Comparison of ENCODE assay signal across 9 cellular contexts in the genomic region with DNA sequence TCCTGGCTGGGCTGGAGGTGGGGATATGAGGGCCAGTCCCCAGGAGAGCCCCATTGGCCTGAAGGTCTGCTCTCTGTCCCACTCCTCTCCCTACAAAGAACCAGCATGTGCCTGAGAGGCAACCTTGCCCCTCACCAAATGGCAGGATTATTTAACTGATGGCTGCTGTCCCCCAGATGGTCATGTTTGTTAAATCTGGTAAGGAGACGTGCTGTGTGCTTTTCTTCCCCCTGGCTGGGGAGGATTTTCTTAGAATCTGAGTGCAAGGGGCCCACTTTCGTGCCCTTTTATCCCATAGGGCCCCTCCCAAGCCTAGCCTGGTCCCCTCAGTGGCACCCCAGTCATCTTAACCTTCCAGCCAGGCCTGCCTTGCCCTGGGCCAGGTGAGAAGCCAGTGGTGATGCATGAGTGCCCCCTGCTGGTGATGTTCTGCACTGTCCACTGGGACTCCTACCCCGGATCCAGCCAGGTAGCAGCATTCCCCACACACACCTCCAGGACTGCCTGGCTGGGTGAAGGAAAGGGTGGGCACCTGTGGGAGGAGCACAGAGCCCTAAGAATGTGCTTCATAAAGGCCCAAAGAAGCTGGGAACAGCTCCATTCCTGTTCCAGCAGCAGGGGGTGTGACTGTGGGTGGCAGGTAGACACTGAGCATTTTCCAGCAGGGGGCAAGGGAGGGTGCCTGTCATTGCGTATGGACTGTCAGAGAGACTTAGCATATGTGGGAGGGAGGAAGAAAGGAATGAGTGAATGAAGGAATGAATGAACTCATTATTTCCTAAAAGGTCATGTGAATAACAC. TPM values are rescaled to one million over a fixed set of nuclear protein-coding genes. Genes with fewer than 3 reads are reported as not detected.
A peak's percentile ranks its signal among the peaks of the same experiment; 100 is the strongest.
DNase-seq lines count a peak whose midpoint lies in the region; ATAC-seq, FAIRE-seq and TF ChIP-seq lines count a peak whose summit lies in the region.
"Had no signal": no experiment of that assay in that cellular context is flagged by ENCODE, and none has a peak within 500 bp of the region (broad histone marks: within the 10 kb centered on the region; RNA-seq: fewer than 3 reads in every experiment).

No MANE protein-coding gene starts in this region.

- no peak overlapping the region for H3K4me3 Mint-ChIP-seq in activated naive CD4-positive, alpha-beta T cell treated with anti-CD3 and anti-CD28 coated beads for 36 hours
- H3K4me3 Mint-ChIP-seq: dendritic cell treated with granulocyte-macrophage colony-stimulating factor and Interleukin-4, amounts not matched to agents 40 ng/mL and 50 ng/mL, for 4 days had no signal

- H3K79me2 ChIP-seq in DOHH2 (ENCODE audit: control insufficient read depth, low read length), result no peaks in the 10 kb centered on the region

- peak; percentile 55 for FAIRE-seq in HTR-8/SVneo (lab: Jason Lieb, UNC)

- H3K27ac ChIP-seq in DOHH2 (ENCODE audit: low read depth, low read length), result no peak overlapping the region
- H3K27ac ChIP-seq in SJSA1, result no peak overlapping the region
- H3K27ac ChIP-seq in cardiac muscle cell, result no peak overlapping the region

- H3K27me3 ChIP-seq in DOHH2 (ENCODE audit: control insufficient read depth, low read length), result no peaks in the 10 kb centered on the region
- no peaks in the 10 kb centered on the region for H3K27me3 ChIP-seq in SJSA1 (replicated peaks)
- peaks cover 12% of the 10 kb centered on the region for H3K27me3 ChIP-seq in cardiac muscle cell

- CTCF ChIA-PET in activated naive CD4-positive, alpha-beta T cell treated with anti-CD3 and anti-CD28 coated beads for 36 hours (lab: Charles Lee), result interaction anchor here (0.7 to 2.6 kb wide), 27 partner anchors 9 to 300 kb away, joined by 3 to 22 read pairs (median 4); no protein-coding TSS in a partner anchor

- H3K36me3 ChIP-seq in DOHH2 (ENCODE audit: control insufficient read depth, low read length), result no peaks in the 10 kb centered on the region
- H3K36me3 ChIP-seq in SJSA1, result no peaks in the 10 kb centered on the region
- H3K36me3 ChIP-seq in cardiac muscle cell, result no peaks in the 10 kb centered on the region

- H3K4me1 ChIP-seq in DOHH2 (ENCODE audit: control insufficient read depth, low read length), result peaks cover 13% of the 10 kb centered on the region
- peaks cover 36% of the 10 kb centered on the region for H3K4me1 ChIP-seq in SJSA1 (replicated peaks)
- H3K4me1 ChIP-seq in cardiac muscle cell (ENCODE audit: low read depth), result peaks cover 3% of the 10 kb centered on the region

- no peak overlapping the region for H3K4me3 ChIP-seq in DOHH2 (ENCODE audit: low read length)
- H3K4me3 ChIP-seq in SJSA1, result no peak overlapping the region
- no peak overlapping the region for H3K4me3 ChIP-seq in cardiac muscle cell

- intact Hi-C loops in activated naive CD4-positive, alpha-beta T cell treated with anti-CD3 and anti-CD28 coated beads for 36 hours (cut with micrococcal nuclease), result loop anchor here (1.0 to 10.0 kb wide), 4 partner anchors 125 to 382 kb away; no protein-coding TSS in a partner anchor

- no peaks in the 10 kb centered on the region for H3K9me2 ChIP-seq in DOHH2 (replicated peaks; ENCODE audit: control insufficient read depth, low read length)

- H4K20me1 ChIP-seq in DOHH2 (ENCODE audit: control insufficient read depth, insufficient read depth, low read depth, low read length), result no peaks in the 10 kb centered on the region

- H3K9me3 Mint-ChIP-seq in activated naive CD4-positive, alpha-beta T cell treated with anti-CD3 and anti-CD28 coated beads for 36 hours, result no peaks in the 10 kb centered on the region
- H3K9me3 Mint-ChIP-seq: dendritic cell treated with granulocyte-macrophage colony-stimulating factor and Interleukin-4, amounts not matched to agents 40 ng/mL and 50 ng/mL, for 4 days had no signal

- peak; percentile 100 for TF ChIP-seq CTCF in DOHH2 (IDR thresholded peaks at IDR 0.05; ENCODE audit: low read depth, low read length, poor library complexity, severe bottlenecking)
- TF ChIP-seq CTCF in cardiac muscle cell (IDR thresholded peaks at IDR 0.05; ENCODE audit: low read depth, low read length), result peak; percentile 94

- no peak overlapping the region for H3K4me2 ChIP-seq in DOHH2 (ENCODE audit: low read length)

- peaks cover 4% of the 10 kb centered on the region for H3F3A ChIP-seq in DOHH2 (ENCODE audit: control insufficient read depth, insufficient read depth)

- H3K9me3 ChIP-seq in DOHH2 (ENCODE audit: control insufficient read depth, insufficient read depth, low read length), result no peaks in the 10 kb centered on the region
- 0 out of 2 replicates have a peak, but pooled peaks cover 3% of the 10 kb centered on the region for H3K9me3 ChIP-seq in SJSA1 (replicated peaks)
- no peaks in the 10 kb centered on the region for H3K9me3 ChIP-seq in cardiac muscle cell (ENCODE audit: low read depth)

- peak; percentile 70 for DNase-seq in HTR-8/SVneo (ENCODE audit: insufficient read length, low spot score)
- DNase-seq in SJSA1 (ENCODE audit: low read depth in 1 of 2, low spot score in 2 of 2), result peak; percentile 72 to 83
- peak; percentile 93 for DNase-seq in activated naive CD4-positive, alpha-beta T cell treated with anti-CD3 and anti-CD28 coated beads for 36 hours
- DNase-seq in cardiac muscle cell (ENCODE audit: low read depth in 1 of 2, low spot score in 1 of 2), result peak; percentile 71 to 81
- peak; percentile 23 for DNase-seq in putamen (ENCODE audit: low spot score)

- no peaks in the 10 kb centered on the region for H3K4me1 Mint-ChIP-seq in activated naive CD4-positive, alpha-beta T cell treated with anti-CD3 and anti-CD28 coated beads for 36 hours (ENCODE audit: low read depth)

- no peak overlapping the region for H3K27ac Mint-ChIP-seq in activated naive CD4-positive, alpha-beta T cell treated with anti-CD3 and anti-CD28 coated beads for 36 hours
- H3K27ac Mint-ChIP-seq: dendritic cell treated with granulocyte-macrophage colony-stimulating factor and Interleukin-4, amounts not matched to agents 40 ng/mL and 50 ng/mL, for 4 days had no signal

- H3K27me3 Mint-ChIP-seq in activated naive CD4-positive, alpha-beta T cell treated with anti-CD3 and anti-CD28 coated beads for 36 hours (ENCODE audit: low read depth), result no peaks in the 10 kb centered on the region

- peaks cover 5% of the 10 kb centered on the region for H3K36me3 Mint-ChIP-seq in activated naive CD4-positive, alpha-beta T cell treated with anti-CD3 and anti-CD28 coated beads for 36 hours (ENCODE audit: low read depth)

- no peak for ATAC-seq in HG02588 (IDR thresholded peaks at IDR 0.05; ENCODE audit: unreplicated experiment)
- ATAC-seq in HG02610 (IDR thresholded peaks at IDR 0.05; ENCODE audit: unreplicated experiment), result no peak

RNA-seq across cellular contexts. Expression of gene MFNG, which starts 28.9 kb away (rescaled TPM):
- total RNA-seq in SJSA1 (2014; rRNA removed; shearing (Covaris generic)), result not detected in 2 replicates
- 10 to 100 TPM; 83.1 to 90.9 TPM for total RNA-seq in activated naive CD4-positive, alpha-beta T cell treated with anti-CD3 and anti-CD28 coated beads for 36 hours
- 1.2 and 2.6 TPM in 2 replicates for total RNA-seq in cardiac muscle cell
- 6.4 and 9.2 TPM in 2 replicates for polyA plus RNA-seq in cardiac muscle cell

RNA-seq across cellular contexts. Expression of gene ELFN2, which starts 30.0 kb away (rescaled TPM):
- 0.11 TPM in 1 of 2 replicates, not detected in the other for total RNA-seq in SJSA1 (2014; rRNA removed; shearing (Covaris generic))
- total RNA-seq in activated naive CD4-positive, alpha-beta T cell treated with anti-CD3 and anti-CD28 coated beads for 36 hours, result under 1 TPM; 0.57 to 0.79 TPM
- total RNA-seq in cardiac muscle cell, result 0.09 and 0.11 TPM in 2 replicates
- not detected in 2 replicates for polyA plus RNA-seq in cardiac muscle cell

Comparison
In these comparisons a context has a peak if more than half of its experiments do, and no peak if none do; other contexts are left out.
1. DNase-seq: peak in every context shown above with its lines; median percentile 93 in activated naive CD4-positive, alpha-beta T cell treated with anti-CD3 and anti-CD28 coated beads for 36 hours; 78 in SJSA1; 76 in cardiac muscle cell; 70 in HTR-8/SVneo; 23 in putamen.
2. RNA of gene MFNG, which starts 28.9 kb away (total RNA-seq): 83.1 to 90.9 TPM in activated naive CD4-positive, alpha-beta T cell treated with anti-CD3 and anti-CD28 coated beads for 36 hours; 1.2 to 2.6 TPM in cardiac muscle cell and not detected in SJSA1; every median in the first group is over 10 times any median in the second.